In the genomic region with DNA sequence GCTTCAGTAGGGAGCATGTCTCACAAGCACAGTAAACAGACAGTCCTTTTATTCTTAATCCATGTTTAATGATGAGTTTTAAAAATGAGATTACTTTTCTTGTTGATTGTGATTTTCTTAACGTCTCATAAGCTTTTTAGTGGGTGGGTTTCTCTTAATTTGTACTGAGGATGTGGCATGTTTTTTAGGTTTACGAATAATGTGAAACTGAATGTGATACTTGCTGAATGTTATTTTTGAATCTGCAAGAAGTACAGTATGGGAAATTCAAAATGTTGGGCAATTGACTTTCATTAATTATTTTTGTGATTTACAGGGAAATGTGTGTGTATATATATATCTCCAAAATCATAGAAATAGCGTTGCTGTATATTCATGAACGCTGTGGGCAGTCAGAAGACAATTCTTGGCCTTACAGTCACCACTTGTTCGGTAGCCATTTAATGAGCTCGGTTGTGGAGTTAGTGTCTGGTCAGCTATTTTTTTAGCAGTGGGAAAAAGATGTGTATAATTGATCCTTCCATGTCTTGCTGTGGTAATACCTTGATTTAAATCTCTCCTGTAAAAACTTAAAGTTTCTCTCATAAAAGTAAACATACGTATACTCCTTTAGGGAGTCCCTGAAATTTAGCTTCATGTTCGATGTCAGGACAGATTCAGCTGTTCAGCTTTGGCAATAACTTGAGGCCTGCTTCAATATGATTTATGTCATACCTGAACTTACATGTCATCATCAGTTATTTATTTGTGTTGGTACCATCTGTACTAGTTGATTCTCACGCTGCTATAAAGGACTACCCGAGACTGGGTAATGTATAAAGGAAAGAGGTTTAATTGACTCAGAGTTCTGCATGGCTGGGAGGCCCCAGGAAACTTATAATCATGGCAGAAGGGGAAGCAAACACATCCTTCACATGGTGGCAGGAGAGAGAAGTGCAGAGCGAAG, we compare ENCODE assay signal across 11 cellular contexts. TPM values are rescaled to one million over a fixed set of nuclear protein-coding genes. Genes with fewer than 3 reads are reported as not detected.
A peak's percentile ranks its signal among the peaks of the same experiment; 100 is the strongest.
DNase-seq lines count a peak whose midpoint lies in the region; ATAC-seq lines count a peak whose summit lies in the region.
"Had no signal": no experiment of that assay in that cellular context is flagged by ENCODE, and none has a peak within 500 bp of the region (broad histone marks: within the 10 kb centered on the region; RNA-seq: fewer than 3 reads in every experiment).

No MANE protein-coding gene starts in this region.

- H3K27me3 Mint-ChIP-seq in activated CD4-positive, alpha-beta T cell treated with anti-CD3 and anti-CD28 coated beads, Interleukin-2, amount 10 ng/mL, durations not matched to agents 24 days and 14 days, result no peaks in the 10 kb centered on the region
- H3K27me3 Mint-ChIP-seq in memory B cell, result no peaks in the 10 kb centered on the region
- H3K27me3 Mint-ChIP-seq: central memory CD8-positive, alpha-beta T cell had no signal

- H3K4me3 Mint-ChIP-seq in activated CD4-positive, alpha-beta T cell treated with anti-CD3 and anti-CD28 coated beads, Interleukin-2, amount 10 ng/mL, durations not matched to agents 24 days and 14 days, result no peak overlapping the region
- H3K4me3 Mint-ChIP-seq in memory B cell, result no peak overlapping the region
- H3K4me3 Mint-ChIP-seq: central memory CD8-positive, alpha-beta T cell; immature natural killer cell had no signal

- peak; percentile 83 for ATAC-seq in GM21390 (IDR thresholded peaks at IDR 0.05; ENCODE audit: unreplicated experiment)
- peak; percentile 68 for ATAC-seq in HG03354 (IDR thresholded peaks at IDR 0.05; ENCODE audit: poor library complexity, severe bottlenecking, unreplicated experiment)
- ATAC-seq in memory B cell (ENCODE audit: low read depth), result no peak
- ATAC-seq in HG02642 (IDR thresholded peaks at IDR 0.05; ENCODE audit: poor library complexity, unreplicated experiment), result no peak
- no peak for ATAC-seq in esophagus mucosa

- H3K9me3 Mint-ChIP-seq in activated CD4-positive, alpha-beta T cell treated with anti-CD3 and anti-CD28 coated beads, Interleukin-2, amount 10 ng/mL, durations not matched to agents 24 days and 14 days, result no peaks in the 10 kb centered on the region
- H3K9me3 Mint-ChIP-seq in memory B cell, result no peaks in the 10 kb centered on the region
- H3K9me3 Mint-ChIP-seq: central memory CD8-positive, alpha-beta T cell; immature natural killer cell had no signal

- intact Hi-C loops in activated CD4-positive, alpha-beta T cell treated with anti-CD3 and anti-CD28 coated beads, Interleukin-2, amount 10 ng/mL, durations not matched to agents 24 days and 14 days (cut with micrococcal nuclease), result no loop called here

- H3K4me1 Mint-ChIP-seq in activated CD4-positive, alpha-beta T cell treated with anti-CD3 and anti-CD28 coated beads, Interleukin-2, amount 10 ng/mL, durations not matched to agents 24 days and 14 days, result peaks cover 17% of the 10 kb centered on the region
- peaks cover 3% of the 10 kb centered on the region for H3K4me1 Mint-ChIP-seq in memory B cell

- peak; percentile 33 for DNase-seq in activated CD4-positive, alpha-beta T cell treated with anti-CD3 and anti-CD28 coated beads, Interleukin-2, amount 10 ng/mL, durations not matched to agents 24 days and 14 days
- no peak for DNase-seq in activated CD4-positive, alpha-beta T cell treated with anti-CD3 and anti-CD28 coated beads for 1 hour
- DNase-seq in memory B cell (ENCODE audit: low spot score in 2 of 2) (no peak), NCI-H2107 (lab: John Stamatoyannopoulos, UW) (no peak)
- DNase-seq: immature natural killer cell, SIG-M5 had no signal

- no peak overlapping the region for H3K27ac Mint-ChIP-seq in activated CD4-positive, alpha-beta T cell treated with anti-CD3 and anti-CD28 coated beads, Interleukin-2, amount 10 ng/mL, durations not matched to agents 24 days and 14 days
- H3K27ac Mint-ChIP-seq in memory B cell, result peak overlapping the region; percentile 58

- peaks cover 19% of the 10 kb centered on the region for H3K36me3 Mint-ChIP-seq in activated CD4-positive, alpha-beta T cell treated with anti-CD3 and anti-CD28 coated beads, Interleukin-2, amount 10 ng/mL, durations not matched to agents 24 days and 14 days (ENCODE audit: low read depth)
- H3K36me3 Mint-ChIP-seq in memory B cell, result peaks cover 21% of the 10 kb centered on the region

RNA-seq across cellular contexts. Expression of a gene that starts 15.0 kb away (rescaled TPM):
- 35.6 and 36.9 TPM in 2 replicates for total RNA-seq in activated CD4-positive, alpha-beta T cell treated with anti-CD3 and anti-CD28 coated beads, Interleukin-2, amount 10 ng/mL, durations not matched to agents 24 days and 14 days
- 10.8 TPM for total RNA-seq in esophagus mucosa

Comparison
In these comparisons a context has a peak if more than half of its experiments do, and no peak if none do; other contexts are left out.
1. ATAC-seq: peak in GM21390 (single experiment) and HG03354 (single experiment); none in memory B cell (single experiment), HG02642 (single experiment) and esophagus mucosa (single experiment).